Comparison of ENCODE assay signal across 10 cellular contexts in genomic region chr13:30409911-30410704, GRCh38. TPM values are rescaled to one million over a fixed set of nuclear protein-coding genes. Genes with fewer than 3 reads are reported as not detected.
DNase-seq lines count a peak whose midpoint lies in the region; ATAC-seq lines count a peak whose summit lies in the region.
"Had no signal": no experiment of that assay in that cellular context is flagged by ENCODE, and none has a peak within 500 bp of the region (broad histone marks: within the 10 kb centered on the region; RNA-seq: fewer than 3 reads in every experiment).

No MANE protein-coding gene starts in this region.

- H3K4me3 ChIP-seq in skin epidermis: no peak overlapping the region

- peak; percentile 77 for DNase-seq in GM04503 (ENCODE audit: low read depth)
- peak; percentile 67 for DNase-seq in astrocyte of the hippocampus (ENCODE audit: low read depth, low spot score)
- DNase-seq in left ventricle myocardium superior: no peak
- no peak for DNase-seq in NCI-H524 treated with DMSO at 0.1 percent for 48 hours (lab: John Stamatoyannopoulos, UW)
- DNase-seq: activated naive CD4-positive, alpha-beta T cell treated with anti-CD3 and anti-CD28 coated beads for 36 hours; NCI-H2081 treated with DMSO at 0.1 percent for 48 hours had no signal

- intact Hi-C loops in left ventricle myocardium superior (cut with micrococcal nuclease): loop anchor here (5.0 to 10.0 kb wide), 2 partner anchors 55 to 207 kb away; partner anchors contain the start of genes HMGB1 and USPL1

- peak; percentile 61 for ATAC-seq in left ventricle myocardium superior
- no peak for ATAC-seq in HG02678 (IDR thresholded peaks at IDR 0.05; ENCODE audit: unreplicated experiment)
- no peak for ATAC-seq in GM21390 (IDR thresholded peaks at IDR 0.05; ENCODE audit: unreplicated experiment)
- ATAC-seq in HG03039 (IDR thresholded peaks at IDR 0.05; ENCODE audit: unreplicated experiment): no peak

- peak overlapping the region in 16 of 21 experiments; percentile 0 to 94 (median 85) for H3K27ac ChIP-seq in skin epidermis

RNA-seq across cellular contexts. Expression of gene UBE2L5, which starts 12.2 kb away (rescaled TPM):
- total RNA-seq in left ventricle myocardium superior: not detected
- total RNA-seq: activated naive CD4-positive, alpha-beta T cell treated with anti-CD3 and anti-CD28 coated beads for 36 hours had no signal

RNA-seq across cellular contexts. Expression of gene HMGB1, which starts 55.6 kb away (rescaled TPM):
- total RNA-seq in left ventricle myocardium superior: 180 TPM

Comparison
In these comparisons a context has a peak if more than half of its experiments do, and no peak if none do; other contexts are left out.
1. DNase-seq: peak in GM04503 (single experiment) and astrocyte of the hippocampus (single experiment); none in left ventricle myocardium superior (single experiment) and NCI-H524 treated with DMSO at 0.1 percent for 48 hours (single experiment).